13 cellular contexts compared by ENCODE assay signal in genomic region chr7:157519246-157519645, GRCh38.
"Had no signal": no experiment of that assay in that cellular context is flagged by ENCODE, and none has a peak within 500 bp of the region (broad histone marks: within the 10 kb centered on the region; RNA-seq: fewer than 3 reads in every experiment).

No MANE protein-coding gene starts in this region.

- H3K4me1 Mint-ChIP-seq: natural killer cell had no signal

- DNase-seq: activated CD4-positive, alpha-beta T cell treated with anti-CD3 and anti-CD28 coated beads, Interleukin-2, amount 50 U/mL, for 48 hours; activated naive CD4-positive, alpha-beta T cell treated with Interleukin-2 at 50 U/mL for 16 hours; left lung; occipital lobe; stimulated activated CD4-positive, alpha-beta T cell treated with anti-CD3 and anti-CD28 coated beads, Interleukin-4, amount 100 ng/mL, for 1 hour; stimulated activated naive B cell treated with anti-CD40 and anti-IgM and Interleukin-4, amounts not matched to agents 10 μg/mL and 1 μg/mL and 100 μg/mL, for 72 hours; T1000 had no signal

- H3K4me3 Mint-ChIP-seq: activated T-helper 1 cell treated with anti-CD3 and anti-CD28 coated beads, Interleukin-12 subunit alpha, Interleukin-12 subunit beta, Interleukin-2, Interleukin-4 antibody, amounts not matched to agents 30 ng/mL and 10 ng/mL and 1 ng/mL, durations not matched to agents 14 hours and 24 hours and 36 hours; memory B cell; natural killer cell; stimulated activated naive B cell treated with anti-CD40 and anti-IgM and Interleukin-4, amounts not matched to agents 10 μg/mL and 1 μg/mL and 100 μg/mL, for 72 hours had no signal

- H3K4me3 ChIP-seq: dorsolateral prefrontal cortex, left lung, SK-N-MC, tibial artery had no signal

- ATAC-seq: left lung; natural killer cell; stimulated activated naive B cell treated with anti-CD40 and anti-IgM and Interleukin-4, amounts not matched to agents 10 μg/mL and 1 μg/mL and 100 μg/mL, for 72 hours had no signal

- H3K27ac ChIP-seq: dorsolateral prefrontal cortex, left lung, SK-N-MC, tibial artery had no signal

- H3K4me1 ChIP-seq: left lung, tibial artery had no signal

- H3K9me3 ChIP-seq: left lung had no signal

- H3K27ac Mint-ChIP-seq: activated T-helper 1 cell treated with anti-CD3 and anti-CD28 coated beads, Interleukin-12 subunit alpha, Interleukin-12 subunit beta, Interleukin-2, Interleukin-4 antibody, amounts not matched to agents 30 ng/mL and 10 ng/mL and 1 ng/mL, durations not matched to agents 14 hours and 24 hours and 36 hours; memory B cell; natural killer cell; stimulated activated naive B cell treated with anti-CD40 and anti-IgM and Interleukin-4, amounts not matched to agents 10 μg/mL and 1 μg/mL and 100 μg/mL, for 72 hours had no signal

- H3K36me3 ChIP-seq: left lung, tibial artery had no signal

- H3K36me3 Mint-ChIP-seq: memory B cell, natural killer cell had no signal

- H3K9me3 Mint-ChIP-seq: activated T-helper 1 cell treated with anti-CD3 and anti-CD28 coated beads, Interleukin-12 subunit alpha, Interleukin-12 subunit beta, Interleukin-2, Interleukin-4 antibody, amounts not matched to agents 30 ng/mL and 10 ng/mL and 1 ng/mL, durations not matched to agents 14 hours and 24 hours and 36 hours; memory B cell; natural killer cell had no signal
